Comparison of ENCODE assay signal across 24 cellular contexts in genomic region chr3:13177641-13178040, GRCh38.
DNase-seq lines count a peak whose midpoint lies in the region; ATAC-seq, FAIRE-seq and TF ChIP-seq lines count a peak whose summit lies in the region.
"Had no signal": no experiment of that assay in that cellular context is flagged by ENCODE, and none has a peak within 500 bp of the region (broad histone marks: within the 10 kb centered on the region; RNA-seq: fewer than 3 reads in every experiment).

No MANE protein-coding gene starts in this region.

- H3K79me2 ChIP-seq in HepG2 (ENCODE audit: insufficient read depth, low read length) (peaks cover 7% of the 10 kb centered on the region), osteoblast (ENCODE audit: insufficient read depth, low read length) (no peaks in the 10 kb centered on the region)

- TF ChIP-seq CTCF in HepG2 (CRISPR knock-in tag; IDR thresholded peaks at IDR 0.05) (no peak), right lobe of liver (IDR thresholded peaks at IDR 0.05) (no peak), coronary artery (IDR thresholded peaks at IDR 0.05) (no peak), osteoblast (IDR thresholded peaks at IDR 0.05; ENCODE audit: extremely low read depth, low read depth, low read length) (no peak), tibial artery (IDR thresholded peaks at IDR 0.05) (no peak)

- no peak for TF ChIP-seq POLR2A in HepG2 (IDR thresholded peaks at IDR 0.05; ENCODE audit: insufficient read depth in 1 of 2, low read depth in 2 of 2, low read length in 2 of 2)
- TF ChIP-seq POLR2A in right lobe of liver (IDR thresholded peaks at IDR 0.05), result no peak

- no peaks in the 10 kb centered on the region for H3K4me1 Mint-ChIP-seq in T-cell
- H3K4me1 Mint-ChIP-seq: B cell; CD4-positive, CD25-positive, alpha-beta regulatory T cell had no signal

- CTCF ChIA-PET in HepG2 (lab: Yijun Ruan, JAX; ENCODE audit: low intra/inter-chr PET ratio, low total read pairs) (no interaction called here), T-cell (lab: Charles Lee) (interaction anchor here in 1 of 2 donors (0.6 kb wide), 1 partner anchor 9 kb away, joined by 3 read pairs; no protein-coding TSS in a partner anchor)

- H3K4me2 ChIP-seq in HepG2 (ENCODE audit: low read depth, low read length), result no peak overlapping the region
- no peak overlapping the region for H3K4me2 ChIP-seq in osteoblast (ENCODE audit: insufficient read depth, low read length)
- H3K4me2 ChIP-seq: BLaER1 had no signal

- H3K4me3 ChIP-seq in HepG2 (replicated peaks in 1 of 3; ENCODE audit: insufficient read depth in 1 of 3, low read depth in 2 of 3, low read length in 3 of 3), result no peak overlapping the region
- no peak overlapping the region for H3K4me3 ChIP-seq in right lobe of liver
- H3K4me3 ChIP-seq in coronary artery, result no peak overlapping the region
- no peak overlapping the region for H3K4me3 ChIP-seq in osteoblast (ENCODE audit: insufficient read depth, low read length)
- H3K4me3 ChIP-seq in tibial artery, result no peak overlapping the region
- H3K4me3 ChIP-seq: BLaER1, GM12878, HAP-1 had no signal

- H3K36me3 Mint-ChIP-seq in T-cell, result peaks cover 2% of the 10 kb centered on the region
- H3K36me3 Mint-ChIP-seq: CD4-positive, CD25-positive, alpha-beta regulatory T cell; CD8-positive, alpha-beta T cell had no signal

- POLR2A ChIA-PET in HepG2 (lab: Yijun Ruan, JAX), result no interaction called here
- POLR2A ChIA-PET in T-cell (lab: Charles Lee), result no interaction called here

- BruUV-seq in HepG2 (replicated peaks; lab: Mats Ljungman, UMichigan), result no TSS peak

- no peak for DNase-seq in HepG2 (ENCODE audit: low spot score)
- DNase-seq in right lobe of liver, result no peak
- peak; percentile 70 for DNase-seq in coronary artery (ENCODE audit: low spot score)
- DNase-seq in osteoblast (ENCODE audit: insufficient read length, low spot score, missing footprints), result peak; percentile 3
- peak; percentile 16 to 41 for DNase-seq in tibial artery
- DNase-seq in T-cell, result no peak
- DNase-seq in NCI-H2171 treated with DMSO at 0.1 percent for 48 hours (lab: John Stamatoyannopoulos, UW), result no peak
- DNase-seq: CD4-positive, CD25-positive, alpha-beta regulatory T cell; CD8-positive, alpha-beta T cell; DMS153; DND-41; GOT3 had no signal

- H3K9me3 ChIP-seq in HepG2 (ENCODE audit: low read length) (peaks cover 5% of the 10 kb centered on the region; the same call in 1 of the 2 replicates), right lobe of liver (peaks cover 0 to 6% (median 0%) of the 10 kb centered on the region in 4 donors), osteoblast (ENCODE audit: low read depth, low read length) (peaks cover 4% of the 10 kb centered on the region), tibial artery (peaks cover 0 to 19% (median 17%) of the 10 kb centered on the region in 3 donors)

- H3K4me1 ChIP-seq in HepG2 (ENCODE audit: insufficient read depth, low read length) (peaks cover 13% of the 10 kb centered on the region), right lobe of liver (peaks cover 0 to 6% (median 0%) of the 10 kb centered on the region in 4 donors), osteoblast (ENCODE audit: insufficient read depth, low read length) (no peaks in the 10 kb centered on the region), tibial artery (no peaks in the 10 kb centered on the region)
- H3K4me1 ChIP-seq: Caco-2, HAP-1 had no signal

- in situ Hi-C loops in HepG2 (cut with HindIII; ENCODE audit: extremely low pct_ligation_motif_present, low pct_unique_long_range_greater_than_20kb), result no loop called here

- TF ChIP-seq EP300 in HepG2 (IDR thresholded peaks at IDR 0.05; ENCODE audit: low read depth in 2 of 2, low read length in 2 of 2) (no peak), HepG2 (CRISPR knock-in tag; IDR thresholded peaks at IDR 0.05; ENCODE audit: borderline replicate concordance) (no peak)

- H3K27me3 ChIP-seq in HepG2 (ENCODE audit: control insufficient read depth in 1 of 2, insufficient read depth in 2 of 2, low read length in 2 of 2) (no peaks in the 10 kb centered on the region), right lobe of liver (no peaks in the 10 kb centered on the region), osteoblast (ENCODE audit: insufficient read depth, low read length) (no peaks in the 10 kb centered on the region), tibial artery (no peaks in the 10 kb centered on the region)
- H3K27me3 ChIP-seq: BLaER1 had no signal

- H3K27ac ChIP-seq in HepG2 (ENCODE audit: extremely low read length, insufficient read depth, low read length) (no peak overlapping the region), right lobe of liver (no peak overlapping the region), coronary artery (no peak overlapping the region), osteoblast (ENCODE audit: low read depth, low read length) (no peak overlapping the region), tibial artery (no peak overlapping the region)
- H3K27ac ChIP-seq: 22Rv1, BLaER1, C4-2B had no signal

- no peak overlapping the region for H3K27ac Mint-ChIP-seq in T-cell
- H3K27ac Mint-ChIP-seq: B cell; CD8-positive, alpha-beta T cell had no signal

- H3K27me3 Mint-ChIP-seq in T-cell, result peaks cover 0 to 4% of the 10 kb centered on the region in 2 donors

- H2AFZ ChIP-seq in HepG2 (ENCODE audit: low read length) (no peak overlapping the region), osteoblast (ENCODE audit: low read length) (no peak overlapping the region)

- H4K20me1 ChIP-seq in HepG2 (ENCODE audit: insufficient read depth, low read length) (no peaks in the 10 kb centered on the region; the same call in 1 of the 2 replicates), osteoblast (ENCODE audit: insufficient read depth, low read length) (no peaks in the 10 kb centered on the region)
- H4K20me1 ChIP-seq: BLaER1 had no signal

- intact Hi-C loops in HepG2 (cut with micrococcal nuclease; ENCODE audit: unreplicated experiment), result no loop called here
- intact Hi-C loops in right lobe of liver (cut with DNase I), result no loop called here
- intact Hi-C loops in tibial artery (cut with DNase I; ENCODE audit: low total_unique reads), result no loop called here

- no peak overlapping the region for H3K9ac ChIP-seq in HepG2 (ENCODE audit: insufficient read depth, low read depth, low read length)
- H3K9ac ChIP-seq: BLaER1 had no signal

- ATAC-seq in HepG2, result peak; percentile 16; the same call in 2 of the 3 replicates
- ATAC-seq in right lobe of liver, result no peak
- no peak for ATAC-seq in T-cell (replicated peaks in 1 of 4)
- no peak for ATAC-seq in GM21619 (IDR thresholded peaks at IDR 0.05; ENCODE audit: unreplicated experiment)
- ATAC-seq: CD8-positive, alpha-beta T cell; GM12878 had no signal

- no peaks in the 10 kb centered on the region for H3K36me3 ChIP-seq in HepG2 (replicated peaks in 1 of 2; ENCODE audit: control insufficient read depth in 1 of 2, insufficient read depth in 2 of 2, low read length in 2 of 2)
- H3K36me3 ChIP-seq in right lobe of liver, result no peaks in the 10 kb centered on the region
- H3K36me3 ChIP-seq in osteoblast (ENCODE audit: insufficient read depth, low read length), result no peaks in the 10 kb centered on the region
- no peaks in the 10 kb centered on the region for H3K36me3 ChIP-seq in tibial artery
- H3K36me3 ChIP-seq: HAP-1 had no signal

- no peak overlapping the region for H3K4me3 Mint-ChIP-seq in T-cell
- H3K4me3 Mint-ChIP-seq: B cell; CD8-positive, alpha-beta T cell had no signal

- H3K9me3 Mint-ChIP-seq in T-cell, result peaks cover 6 to 17% (median 8%) of the 10 kb centered on the region in 3 donors

- 100% methylated on average over 1 of the region's 4 CpGs for WGBS in HepG2 (ENCODE audit: low lambda C conversion rate)
- WGBS in right lobe of liver (ENCODE audit: insufficient coverage, low coverage, low lambda C conversion rate, missing lambda C conversion rate), result 80% methylated on average over 1 of the region's 4 CpGs

- no peak for TF ChIP-seq RAD21 in HepG2 (CRISPR knock-in tag; IDR thresholded peaks at IDR 0.05)

- FAIRE-seq in HepG2 (lab: Jason Lieb, UNC), result no peak
- FAIRE-seq: A204.1, G401.6, GM12878, GM19239, H54 had no signal

TF ChIP-seq in HepG2, 621 proteins besides CTCF, POLR2A, EP300 and RAD21:
- TF ChIP-seq CBX5 (CRISPR knock-in tag; IDR thresholded peaks at IDR 0.05; ENCODE audit: borderline replicate concordance) (no peak), RFX3 (CRISPR knock-in tag; IDR thresholded peaks at IDR 0.05) (no peak), ZNF432 (CRISPR knock-in tag; IDR thresholded peaks at IDR 0.05; ENCODE audit: borderline replicate concordance) (no peak)
TF ChIP-seq in HepG2: peak in this region for 0.

Comparison
In these comparisons a context has a peak if more than half of its experiments do, and no peak if none do; other contexts are left out.
1. DNase-seq: peak in coronary artery (single experiment), osteoblast (single experiment) and tibial artery (2 of 2); none in HepG2 (single experiment), right lobe of liver (0 of 3), T-cell (0 of 34) and NCI-H2171 treated with DMSO at 0.1 percent for 48 hours (single experiment).